In the genomic region with DNA sequence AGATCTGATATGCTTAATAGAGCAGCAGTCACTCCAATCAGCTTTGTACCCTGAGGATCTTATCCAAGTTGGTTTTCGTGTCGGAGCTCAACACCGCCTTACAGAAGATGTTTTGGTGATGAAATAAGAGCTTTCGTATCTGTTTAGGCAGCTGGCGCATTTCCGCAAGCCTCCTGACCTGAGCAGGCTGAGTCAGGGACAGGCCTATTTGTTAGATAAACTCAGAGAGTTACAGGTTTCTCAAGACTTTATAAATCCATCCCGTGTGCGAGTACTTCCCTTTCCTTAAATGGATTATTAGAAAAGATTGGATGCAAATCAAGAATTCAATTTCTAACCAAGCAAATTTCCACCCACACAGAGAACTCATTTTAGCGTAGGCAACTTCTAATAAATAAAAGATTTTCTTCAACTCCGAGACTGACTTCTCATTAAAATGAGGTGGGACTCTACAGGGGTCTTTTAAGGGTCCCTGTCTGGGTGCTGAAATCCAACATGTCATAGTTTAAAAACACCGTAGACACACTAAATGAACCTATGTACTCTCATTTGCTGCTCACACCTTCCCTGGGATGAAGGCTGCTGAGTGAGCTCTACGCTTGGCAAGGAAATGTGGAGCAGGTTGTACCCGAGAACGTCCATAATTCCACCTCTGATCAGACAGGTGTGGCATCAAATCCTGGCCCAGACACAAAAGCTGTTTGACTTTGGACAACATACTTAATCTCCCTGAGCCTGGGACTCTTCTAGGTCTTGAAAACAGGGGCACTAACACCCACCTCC, we compare ENCODE assay signal across 1 cellular context.
TF ChIP-seq lines count a peak whose summit lies in the region.

No MANE protein-coding gene starts in this region.

TF ChIP-seq in HCT116, 20 proteins besides CTCF, POLR2A, EP300 and RAD21 (continued from another document):
- no peak for TF ChIP-seq SRF (IDR thresholded peaks at IDR 0.05; ENCODE audit: low read depth)
